In genomic region chrX:78103656-78104446, GRCh38 we compare ENCODE assay signal across 8 cellular contexts. TPM values are rescaled to one million over a fixed set of nuclear protein-coding genes. Genes with fewer than 3 reads are reported as not detected.
A peak's percentile ranks its signal among the peaks of the same experiment; 100 is the strongest.
DNase-seq lines count a peak whose midpoint lies in the region; ATAC-seq and TF ChIP-seq lines count a peak whose summit lies in the region.

TSS of gene PGK1 (plus strand) at chrX:78104248. CDS start at chrX:78104341, 93 bp downstream.

- DNase-seq in Calu3 (peak; percentile 96), endothelial cell (ENCODE audit: low spot score) (peak; percentile 86), midbrain (lab: John Stamatoyannopoulos, UW) (peak; percentile 93)
- peak; percentile 92 for DNase-seq in activated CD8-positive, alpha-beta memory T cell treated with anti-CD3 and anti-CD28 coated beads, Interleukin-2, amount 50 U/mL, for 48 hours
- peak; percentile 77 to 84 for DNase-seq in stimulated activated CD8-positive, alpha-beta memory T cell treated with anti-CD3 and anti-CD28 coated beads, Interleukin-2, amount 100 ng/mL, for 1 hour (ENCODE audit: low read depth in 2 of 2)

- no peaks in the 10 kb centered on the region for H3F3A ChIP-seq in OCI-LY1 (ENCODE audit: insufficient read depth, low read length)

- CTCF ChIA-PET in Calu3 (lab: Charles Lee) = interaction anchor here (1.8 kb wide), 1 partner anchor 205 kb away, joined by 6 read pairs; the partner anchor contains the start of gene COX7B

- peak within 1 kb of the TSS; percentile 90 for H3K4me2 ChIP-seq in OCI-LY1 (ENCODE audit: low read length)

- no TSS peak for BruUV-seq in Calu3 (replicated peaks; lab: Mats Ljungman, UMichigan)

- peak within 1 kb of the TSS; percentile 81 for H3K4me3 Mint-ChIP-seq in Calu3 (ENCODE audit: low read depth, unreplicated experiment)
- H3K4me3 Mint-ChIP-seq in endothelial cell (ENCODE audit: unreplicated experiment) = peak within 1 kb of the TSS; percentile 92

- H2AFZ ChIP-seq in OCI-LY1 (ENCODE audit: low read length) = no peak within 1 kb of the TSS

- peaks cover 49% of the 10 kb centered on the region for H3K36me3 Mint-ChIP-seq in Calu3 (ENCODE audit: insufficient read depth, unreplicated experiment)
- H3K36me3 Mint-ChIP-seq in endothelial cell (ENCODE audit: low read depth, unreplicated experiment) = no peaks in the 10 kb centered on the region

- intact Hi-C loops in Calu3 (cut with micrococcal nuclease; ENCODE audit: unreplicated experiment) = no loop called here

- H3K9me3 ChIP-seq in HUES64 (ENCODE audit: insufficient read depth, low read depth, low read length) (no peaks in the 10 kb centered on the region), OCI-LY1 (ENCODE audit: low read length) (no peaks in the 10 kb centered on the region)

- under 1% methylated on average over 72 of the region's 72 CpGs for WGBS in HUES64

- H3K27ac Mint-ChIP-seq in Calu3 (ENCODE audit: unreplicated experiment) = peak within 1 kb of the TSS; percentile 73
- H3K27ac Mint-ChIP-seq in endothelial cell (ENCODE audit: unreplicated experiment) = peak within 1 kb of the TSS; percentile 97

- H3K4me1 Mint-ChIP-seq in Calu3 (ENCODE audit: low read depth, unreplicated experiment) (peaks cover 26% of the 10 kb centered on the region), endothelial cell (ENCODE audit: unreplicated experiment) (peaks cover 29% of the 10 kb centered on the region)

- H3K27ac ChIP-seq in HUES64 (ENCODE audit: low read depth, low read length) (peak within 1 kb of the TSS; percentile 92), OCI-LY1 (ENCODE audit: low read depth, low read length, poor library complexity, severe bottlenecking) (peak within 1 kb of the TSS; percentile 83)

- H3K27me3 Mint-ChIP-seq in Calu3 (ENCODE audit: unreplicated experiment) (no peaks in the 10 kb centered on the region), endothelial cell (ENCODE audit: unreplicated experiment) (peaks cover 2% of the 10 kb centered on the region)

- peaks cover 47% of the 10 kb centered on the region for H3K79me2 ChIP-seq in OCI-LY1 (ENCODE audit: insufficient read depth, low read length)

- peaks cover 20% of the 10 kb centered on the region; the same call in 1 of the 2 replicates for H3K4me1 ChIP-seq in HUES64 (ENCODE audit: insufficient read depth, low read length)
- peaks cover 44% of the 10 kb centered on the region for H3K4me1 ChIP-seq in OCI-LY1 (ENCODE audit: insufficient read depth, low read length, severe bottlenecking)

- H3K9me3 Mint-ChIP-seq in Calu3 (ENCODE audit: low read depth, unreplicated experiment) (no peaks in the 10 kb centered on the region), endothelial cell (ENCODE audit: unreplicated experiment) (no peaks in the 10 kb centered on the region)

- H3K36me3 ChIP-seq in HUES64 (ENCODE audit: insufficient read depth, low read length) (peaks cover 35% of the 10 kb centered on the region), OCI-LY1 (ENCODE audit: insufficient read depth, low read length) (peaks cover 43% of the 10 kb centered on the region)

- peak within 1 kb of the TSS; percentile 97 for H3K4me3 ChIP-seq in HUES64 (ENCODE audit: low read length)
- peak within 1 kb of the TSS; percentile 94 for H3K4me3 ChIP-seq in OCI-LY1 (ENCODE audit: low read depth, low read length, poor library complexity, severe bottlenecking)

- H3K9ac ChIP-seq in HUES64 (ENCODE audit: low read depth, low read length) (peak within 1 kb of the TSS; percentile 94), OCI-LY1 (ENCODE audit: low read length) (peak within 1 kb of the TSS; percentile 97)

- peak; percentile 89 for ATAC-seq in GM21447 (IDR thresholded peaks at IDR 0.05; ENCODE audit: unreplicated experiment)

- no peaks in the 10 kb centered on the region for H3K9me2 ChIP-seq in OCI-LY1 (ENCODE audit: low read depth, low read length)

- H3K27me3 ChIP-seq in HUES64 (ENCODE audit: insufficient read depth, low read length) (no peaks in the 10 kb centered on the region), OCI-LY1 (ENCODE audit: insufficient read depth, low read length) (no peaks in the 10 kb centered on the region)

- no peak for TF ChIP-seq CTCF in Calu3 (IDR thresholded peaks at IDR 0.05; ENCODE audit: unreplicated experiment)
- TF ChIP-seq CTCF in OCI-LY1 (IDR thresholded peaks at IDR 0.05; ENCODE audit: low read length) = no peak
- no peak for TF ChIP-seq CTCF in endothelial cell (IDR thresholded peaks at IDR 0.05; ENCODE audit: unreplicated experiment)

- no peaks in the 10 kb centered on the region for H4K20me1 ChIP-seq in OCI-LY1 (ENCODE audit: insufficient read depth, low read length)

RNA-seq across cellular contexts. Expression of gene PGK1, which starts in this region (rescaled TPM):
- 613 and 623 TPM in 2 replicates for total RNA-seq in Calu3 (2022)
- 250 TPM for polyA plus RNA-seq in HUES64 (2013, experiment 1 of 2)
- polyA plus RNA-seq in HUES64 (2013, experiment 2 of 2) = 324 TPM
- 380 TPM for total RNA-seq in endothelial cell (ENCODE audit: unreplicated experiment)

Comparison
In these comparisons a context has a peak if more than half of its experiments do, and no peak if none do; other contexts are left out.
1. Peak in every context shown above with its lines: DNase-seq, ATAC-seq, H3K4me3 ChIP-seq and H3K27ac ChIP-seq.